In genomic region chr6:64505312-64505711, GRCh38 we compare ENCODE assay signal across 10 cellular contexts.
A peak's percentile ranks its signal among the peaks of the same experiment; 100 is the strongest.
DNase-seq lines count a peak whose midpoint lies in the region; ATAC-seq and TF ChIP-seq lines count a peak whose summit lies in the region.
"Had no signal": no experiment of that assay in that cellular context is flagged by ENCODE, and none has a peak within 500 bp of the region (broad histone marks: within the 10 kb centered on the region; RNA-seq: fewer than 3 reads in every experiment).

No MANE protein-coding gene starts in this region.

- peak; percentile 9 for DNase-seq in activated CD4-positive, alpha-beta memory T cell treated with anti-CD3 and anti-CD28 coated beads for 36 hours
- DNase-seq in activated CD4-positive, alpha-beta memory T cell treated with anti-CD3 and anti-CD28 coated beads, Interleukin-2, amount 10 ng/mL, durations not matched to agents 7 days and 5 days = no peak
- no peak for DNase-seq in choroid plexus epithelial cell (ENCODE audit: low read depth)
- peak; percentile 52 for DNase-seq in spleen
- DNase-seq in stimulated activated CD4-positive, alpha-beta T cell treated with anti-CD3 and anti-CD28 coated beads, Interleukin-4, amount 100 ng/mL, for 24 hours = no peak
- DNase-seq in NCI-H446 (lab: John Stamatoyannopoulos, UW) = no peak
- DNase-seq: C1 segment of cervical spinal cord had no signal

- H3K4me1 Mint-ChIP-seq in activated CD4-positive, alpha-beta memory T cell treated with anti-CD3 and anti-CD28 coated beads for 36 hours (ENCODE audit: low read depth) = no peaks in the 10 kb centered on the region
- H3K4me1 Mint-ChIP-seq in activated CD4-positive, alpha-beta memory T cell treated with anti-CD3 and anti-CD28 coated beads, Interleukin-2, amount 10 ng/mL, durations not matched to agents 7 days and 5 days = no peaks in the 10 kb centered on the region

- peak overlapping the region in 1 of 8 donors; percentile 12 for H3K27ac ChIP-seq in spleen

- TF ChIP-seq POLR2A in spleen (IDR thresholded peaks at IDR 0.05) = no peak

- POLR2A ChIA-PET in activated CD4-positive, alpha-beta memory T cell treated with anti-CD3 and anti-CD28 coated beads for 36 hours (lab: Charles Lee) = no interaction called here
- POLR2A ChIA-PET in activated CD4-positive, alpha-beta memory T cell treated with anti-CD3 and anti-CD28 coated beads, Interleukin-2, amount 10 ng/mL, durations not matched to agents 7 days and 5 days (lab: Charles Lee) = no interaction called here

- H3K4me3 Mint-ChIP-seq in activated CD4-positive, alpha-beta memory T cell treated with anti-CD3 and anti-CD28 coated beads for 36 hours = no peak overlapping the region
- H3K4me3 Mint-ChIP-seq in activated CD4-positive, alpha-beta memory T cell treated with anti-CD3 and anti-CD28 coated beads, Interleukin-2, amount 10 ng/mL, durations not matched to agents 7 days and 5 days = no peak overlapping the region

- H3K9me3 ChIP-seq in spleen = no peaks in the 10 kb centered on the region

- no peaks in the 10 kb centered on the region for H3K36me3 ChIP-seq in spleen

- H3K4me3 ChIP-seq in choroid plexus epithelial cell (ENCODE audit: low read depth, low read length) (no peak overlapping the region), spleen (no peak overlapping the region)

- no peak overlapping the region for H3K27ac Mint-ChIP-seq in activated CD4-positive, alpha-beta memory T cell treated with anti-CD3 and anti-CD28 coated beads for 36 hours
- no peak overlapping the region for H3K27ac Mint-ChIP-seq in activated CD4-positive, alpha-beta memory T cell treated with anti-CD3 and anti-CD28 coated beads, Interleukin-2, amount 10 ng/mL, durations not matched to agents 7 days and 5 days
- H3K27ac Mint-ChIP-seq: activated naive CD4-positive, alpha-beta T cell treated with anti-CD3 and anti-CD28 coated beads, Interleukin-2, amount 50 U/mL, for 72 hours had no signal

- intact Hi-C loops in activated CD4-positive, alpha-beta memory T cell treated with anti-CD3 and anti-CD28 coated beads for 36 hours (cut with micrococcal nuclease) = no loop called here
- intact Hi-C loops in spleen (cut with DNase I; ENCODE audit: low total_unique reads) = no loop called here

- ATAC-seq in GM21423 (IDR thresholded peaks at IDR 0.05; ENCODE audit: unreplicated experiment) = no peak
- ATAC-seq: activated naive CD4-positive, alpha-beta T cell treated with anti-CD3 and anti-CD28 coated beads, Interleukin-2, amount 50 U/mL, for 72 hours had no signal

- peaks cover 14% of the 10 kb centered on the region for H3K9me3 Mint-ChIP-seq in activated CD4-positive, alpha-beta memory T cell treated with anti-CD3 and anti-CD28 coated beads for 36 hours
- H3K9me3 Mint-ChIP-seq in activated CD4-positive, alpha-beta memory T cell treated with anti-CD3 and anti-CD28 coated beads, Interleukin-2, amount 10 ng/mL, durations not matched to agents 7 days and 5 days = peaks cover 7% of the 10 kb centered on the region

- CTCF ChIA-PET in activated CD4-positive, alpha-beta memory T cell treated with anti-CD3 and anti-CD28 coated beads for 36 hours (lab: Charles Lee) = no interaction called here
- CTCF ChIA-PET in activated CD4-positive, alpha-beta memory T cell treated with anti-CD3 and anti-CD28 coated beads, Interleukin-2, amount 10 ng/mL, durations not matched to agents 7 days and 5 days (lab: Charles Lee) = no interaction called here

- TF ChIP-seq CTCF in LNCAP (IDR thresholded peaks at IDR 0.05) (peak; percentile 68), choroid plexus epithelial cell (conservative IDR thresholded peaks at IDR 0.05; ENCODE audit: low read depth, low read length) (peak; percentile 52), spleen (IDR thresholded peaks at IDR 0.05 in 8 of 11, conservative IDR thresholded peaks at IDR 0.05 in 3 of 11) (peak in 1 of 11 experiments; percentile 20)

- H3K27me3 ChIP-seq in spleen (replicated peaks in 1 of 7) = no peaks in the 10 kb centered on the region

- no peaks in the 10 kb centered on the region for H3K4me1 ChIP-seq in spleen

- H3K27me3 Mint-ChIP-seq in activated CD4-positive, alpha-beta memory T cell treated with anti-CD3 and anti-CD28 coated beads for 36 hours = no peaks in the 10 kb centered on the region
- no peaks in the 10 kb centered on the region for H3K27me3 Mint-ChIP-seq in activated CD4-positive, alpha-beta memory T cell treated with anti-CD3 and anti-CD28 coated beads, Interleukin-2, amount 10 ng/mL, durations not matched to agents 7 days and 5 days

- WGBS in spleen, 5 donors = 34 to 77% (median 70%) methylated on average over 4 of the region's 4 CpGs

- no peaks in the 10 kb centered on the region for H3K36me3 Mint-ChIP-seq in activated CD4-positive, alpha-beta memory T cell treated with anti-CD3 and anti-CD28 coated beads for 36 hours
- H3K36me3 Mint-ChIP-seq in activated CD4-positive, alpha-beta memory T cell treated with anti-CD3 and anti-CD28 coated beads, Interleukin-2, amount 10 ng/mL, durations not matched to agents 7 days and 5 days (ENCODE audit: low read depth) = no peaks in the 10 kb centered on the region
- H3K36me3 Mint-ChIP-seq: activated naive CD4-positive, alpha-beta T cell treated with anti-CD3 and anti-CD28 coated beads, Interleukin-2, amount 50 U/mL, for 72 hours had no signal

Comparison
In these comparisons a context has a peak if more than half of its experiments do, and no peak if none do; other contexts are left out.
1. DNase-seq: peak in activated CD4-positive, alpha-beta memory T cell treated with anti-CD3 and anti-CD28 coated beads for 36 hours (single experiment) and spleen (single experiment); none in activated CD4-positive, alpha-beta memory T cell treated with anti-CD3 and anti-CD28 coated beads, Interleukin-2, amount 10 ng/mL, durations not matched to agents 7 days and 5 days (single experiment), choroid plexus epithelial cell (single experiment), stimulated activated CD4-positive, alpha-beta T cell treated with anti-CD3 and anti-CD28 coated beads, Interleukin-4, amount 100 ng/mL, for 24 hours (single experiment) and NCI-H446 (0 of 2).